Comparison of ENCODE assay signal across 1 cellular context in the genomic region with DNA sequence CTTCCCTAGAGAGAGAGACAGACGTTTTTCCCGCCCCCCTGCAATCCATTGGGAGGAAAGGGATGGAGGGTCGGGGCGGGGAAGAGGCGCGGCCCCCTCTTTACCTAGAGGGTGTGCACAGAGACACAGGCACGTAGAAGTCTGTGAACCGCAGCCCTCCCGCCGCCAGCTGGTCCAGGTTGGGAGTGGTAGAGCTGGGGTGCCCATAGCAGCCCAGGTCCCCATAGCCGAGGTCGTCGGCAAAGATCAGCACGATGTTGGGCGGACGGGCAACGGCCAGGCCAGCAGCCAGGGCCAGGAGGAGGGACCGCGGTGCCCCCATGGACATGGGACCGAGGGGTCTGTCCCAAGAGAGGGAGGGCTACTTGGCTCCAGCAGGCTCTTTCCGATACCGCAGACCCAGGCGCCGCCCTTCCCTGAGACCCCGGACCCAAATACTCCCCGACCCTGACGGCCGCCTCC.
TF ChIP-seq lines count a peak whose summit lies in the region.

No MANE protein-coding gene starts in this region.

TF ChIP-seq in WTC11, 78 proteins besides CTCF, POLR2A, EP300 and RAD21 (continued from another document):
- TF ChIP-seq, protein P1, sequence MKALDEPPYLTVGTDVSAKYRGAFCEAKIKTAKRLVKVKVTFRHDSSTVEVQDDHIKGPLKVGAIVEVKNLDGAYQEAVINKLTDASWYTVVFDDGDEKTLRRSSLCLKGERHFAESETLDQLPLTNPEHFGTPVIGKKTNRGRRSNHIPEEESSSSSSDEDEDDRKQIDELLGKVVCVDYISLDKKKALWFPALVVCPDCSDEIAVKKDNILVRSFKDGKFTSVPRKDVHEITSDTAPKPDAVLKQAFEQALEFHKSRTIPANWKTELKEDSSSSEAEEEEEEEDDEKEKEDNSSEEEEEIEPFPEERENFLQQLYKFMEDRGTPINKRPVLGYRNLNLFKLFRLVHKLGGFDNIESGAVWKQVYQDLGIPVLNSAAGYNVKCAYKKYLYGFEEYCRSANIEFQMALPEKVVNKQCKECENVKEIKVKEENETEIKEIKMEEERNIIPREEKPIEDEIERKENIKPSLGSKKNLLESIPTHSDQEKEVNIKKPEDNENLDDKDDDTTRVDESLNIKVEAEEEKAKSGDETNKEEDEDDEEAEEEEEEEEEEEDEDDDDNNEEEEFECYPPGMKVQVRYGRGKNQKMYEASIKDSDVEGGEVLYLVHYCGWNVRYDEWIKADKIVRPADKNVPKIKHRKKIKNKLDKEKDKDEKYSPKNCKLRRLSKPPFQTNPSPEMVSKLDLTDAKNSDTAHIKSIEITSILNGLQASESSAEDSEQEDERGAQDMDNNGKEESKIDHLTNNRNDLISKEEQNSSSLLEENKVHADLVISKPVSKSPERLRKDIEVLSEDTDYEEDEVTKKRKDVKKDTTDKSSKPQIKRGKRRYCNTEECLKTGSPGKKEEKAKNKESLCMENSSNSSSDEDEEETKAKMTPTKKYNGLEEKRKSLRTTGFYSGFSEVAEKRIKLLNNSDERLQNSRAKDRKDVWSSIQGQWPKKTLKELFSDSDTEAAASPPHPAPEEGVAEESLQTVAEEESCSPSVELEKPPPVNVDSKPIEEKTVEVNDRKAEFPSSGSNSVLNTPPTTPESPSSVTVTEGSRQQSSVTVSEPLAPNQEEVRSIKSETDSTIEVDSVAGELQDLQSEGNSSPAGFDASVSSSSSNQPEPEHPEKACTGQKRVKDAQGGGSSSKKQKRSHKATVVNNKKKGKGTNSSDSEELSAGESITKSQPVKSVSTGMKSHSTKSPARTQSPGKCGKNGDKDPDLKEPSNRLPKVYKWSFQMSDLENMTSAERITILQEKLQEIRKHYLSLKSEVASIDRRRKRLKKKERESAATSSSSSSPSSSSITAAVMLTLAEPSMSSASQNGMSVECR (CRISPR knock-in tag; IDR thresholded peaks at IDR 0.05; ENCODE audit: borderline replicate concordance) = no peak
- TF ChIP-seq, protein P2, sequence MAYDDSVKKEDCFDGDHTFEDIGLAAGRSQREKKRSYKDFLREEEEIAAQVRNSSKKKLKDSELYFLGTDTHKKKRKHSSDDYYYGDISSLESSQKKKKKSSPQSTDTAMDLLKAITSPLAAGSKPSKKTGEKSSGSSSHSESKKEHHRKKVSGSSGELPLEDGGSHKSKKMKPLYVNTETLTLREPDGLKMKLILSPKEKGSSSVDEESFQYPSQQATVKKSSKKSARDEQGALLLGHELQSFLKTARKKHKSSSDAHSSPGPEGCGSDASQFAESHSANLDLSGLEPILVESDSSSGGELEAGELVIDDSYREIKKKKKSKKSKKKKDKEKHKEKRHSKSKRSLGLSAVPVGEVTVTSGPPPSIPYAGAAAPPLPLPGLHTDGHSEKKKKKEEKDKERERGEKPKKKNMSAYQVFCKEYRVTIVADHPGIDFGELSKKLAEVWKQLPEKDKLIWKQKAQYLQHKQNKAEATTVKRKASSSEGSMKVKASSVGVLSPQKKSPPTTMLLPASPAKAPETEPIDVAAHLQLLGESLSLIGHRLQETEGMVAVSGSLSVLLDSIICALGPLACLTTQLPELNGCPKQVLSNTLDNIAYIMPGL (CRISPR knock-in tag; IDR thresholded peaks at IDR 0.05) = no peak
- TF ChIP-seq ATF1 (CRISPR knock-in tag; IDR thresholded peaks at IDR 0.05) (no peak), TP53 (CRISPR knock-in tag; IDR thresholded peaks at IDR 0.05) (no peak), ETV6 (CRISPR knock-in tag; IDR thresholded peaks at IDR 0.05) (no peak), GABPB1 (CRISPR knock-in tag; IDR thresholded peaks at IDR 0.05) (no peak)
- TF ChIP-seq, protein P3, sequence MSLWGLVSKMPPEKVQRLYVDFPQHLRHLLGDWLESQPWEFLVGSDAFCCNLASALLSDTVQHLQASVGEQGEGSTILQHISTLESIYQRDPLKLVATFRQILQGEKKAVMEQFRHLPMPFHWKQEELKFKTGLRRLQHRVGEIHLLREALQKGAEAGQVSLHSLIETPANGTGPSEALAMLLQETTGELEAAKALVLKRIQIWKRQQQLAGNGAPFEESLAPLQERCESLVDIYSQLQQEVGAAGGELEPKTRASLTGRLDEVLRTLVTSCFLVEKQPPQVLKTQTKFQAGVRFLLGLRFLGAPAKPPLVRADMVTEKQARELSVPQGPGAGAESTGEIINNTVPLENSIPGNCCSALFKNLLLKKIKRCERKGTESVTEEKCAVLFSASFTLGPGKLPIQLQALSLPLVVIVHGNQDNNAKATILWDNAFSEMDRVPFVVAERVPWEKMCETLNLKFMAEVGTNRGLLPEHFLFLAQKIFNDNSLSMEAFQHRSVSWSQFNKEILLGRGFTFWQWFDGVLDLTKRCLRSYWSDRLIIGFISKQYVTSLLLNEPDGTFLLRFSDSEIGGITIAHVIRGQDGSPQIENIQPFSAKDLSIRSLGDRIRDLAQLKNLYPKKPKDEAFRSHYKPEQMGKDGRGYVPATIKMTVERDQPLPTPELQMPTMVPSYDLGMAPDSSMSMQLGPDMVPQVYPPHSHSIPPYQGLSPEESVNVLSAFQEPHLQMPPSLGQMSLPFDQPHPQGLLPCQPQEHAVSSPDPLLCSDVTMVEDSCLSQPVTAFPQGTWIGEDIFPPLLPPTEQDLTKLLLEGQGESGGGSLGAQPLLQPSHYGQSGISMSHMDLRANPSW (CRISPR knock-in tag; conservative IDR thresholded peaks at IDR 0.05; ENCODE audit: low read depth) = no peak
- TF ChIP-seq, protein P4, sequence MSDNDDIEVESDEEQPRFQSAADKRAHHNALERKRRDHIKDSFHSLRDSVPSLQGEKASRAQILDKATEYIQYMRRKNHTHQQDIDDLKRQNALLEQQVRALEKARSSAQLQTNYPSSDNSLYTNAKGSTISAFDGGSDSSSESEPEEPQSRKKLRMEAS (CRISPR knock-in tag; IDR thresholded peaks at IDR 0.05) = peak; percentile 49; the same call in 1 of the 2 replicates
